In genomic region chr20:44721785-44722054, GRCh38 we compare ENCODE assay signal across 1 cellular context.
TF ChIP-seq lines count a peak whose summit lies in the region.

No MANE protein-coding gene starts in this region.

TF ChIP-seq in HCT116, 20 proteins besides CTCF, POLR2A, EP300 and RAD21:
- TF ChIP-seq EZH2phosphoT487 (IDR thresholded peaks at IDR 0.05; ENCODE audit: borderline replicate concordance) = no peak
